10 cellular contexts compared by ENCODE assay signal in genomic region chr1:11063937-11064537, GRCh38. TPM values are rescaled to one million over a fixed set of nuclear protein-coding genes. Genes with fewer than 3 reads are reported as not detected.
DNase-seq lines count a peak whose midpoint lies in the region; ATAC-seq and TF ChIP-seq lines count a peak whose summit lies in the region.
"Not testable (repeated sequence)": the region's sequence is repeated elsewhere in the genome, so short reads cannot be mapped to it uniquely, and the experiment has no call there.
"Had no signal": no experiment of that assay in that cellular context is flagged by ENCODE, and none has a peak within 500 bp of the region (broad histone marks: within the 10 kb centered on the region; RNA-seq: fewer than 3 reads in every experiment).

No MANE protein-coding gene starts in this region.

- TF ChIP-seq CTCF in HCT116 (IDR thresholded peaks at IDR 0.05 in 2 of 3, conservative IDR thresholded peaks at IDR 0.05 in 1 of 3; ENCODE audit: borderline replicate concordance in 1 of 3, insufficient read depth in 1 of 3, low read depth in 2 of 3, low read length in 2 of 3), result peak in 2 of 3 experiments; percentile 46 to 48; a peak in 4 of 6 replicates
- peak; percentile 2 for TF ChIP-seq CTCF in astrocyte of the spinal cord (IDR thresholded peaks at IDR 0.05; ENCODE audit: low read depth, low read length)

- H3K27me3 ChIP-seq in HCT116 (ENCODE audit: insufficient read depth, low read length), result not testable (repeated sequence)

- POLR2A ChIA-PET in HCT116 (lab: Charles Lee), result interaction anchor here (0.7 to 0.9 kb wide), 2 partner anchors 35 to 94 kb away, joined by 3 read pairs; no protein-coding TSS in a partner anchor

- not testable (repeated sequence) for H3K4me2 ChIP-seq in HCT116 (ENCODE audit: low read length)

- H4K20me1 ChIP-seq in HCT116 (ENCODE audit: insufficient read depth), result not testable (repeated sequence)

- not testable (repeated sequence) for BruUV-seq in HCT116 (replicated peaks; lab: Mats Ljungman, UMichigan)

- not testable (repeated sequence) for H3K9me3 ChIP-seq in HCT116 (ENCODE audit: control insufficient read depth in 1 of 2, insufficient read depth in 1 of 2, low read depth in 1 of 2, low read length in 2 of 2)

- not testable (repeated sequence) for H2AFZ ChIP-seq in HCT116 (ENCODE audit: low read depth, low read length, poor library complexity, severe bottlenecking)

- CTCF ChIA-PET in HCT116 (lab: Charles Lee), result interaction anchor here (0.6 to 1.0 kb wide), 3 partner anchors 35 to 600 kb away, joined by 3 to 4 read pairs (median 3); partner anchors contain the start of gene FBXO6

- H3K27ac ChIP-seq in HCT116 (ENCODE audit: low read depth, low read length), result not testable (repeated sequence)

- not testable (repeated sequence) for H3K9ac ChIP-seq in HCT116 (ENCODE audit: low read length)

- peaks cover 6 to 11% of the 10 kb centered on the region in 2 experiments; a peak in 2 of 4 replicates for H3K4me1 ChIP-seq in HCT116 (ENCODE audit: control insufficient read depth in 1 of 2, insufficient read depth in 2 of 2, low read length in 2 of 2)

- H3K79me2 ChIP-seq in HCT116 (ENCODE audit: insufficient read depth, low read length), result peaks cover 15% of the 10 kb centered on the region

- DNase-seq in A172 (ENCODE audit: low spot score), result peak; percentile 16
- not testable (repeated sequence) for DNase-seq in HCT116 (ENCODE audit: low read depth, low spot score); astrocyte of the spinal cord (ENCODE audit: low read depth, low spot score)
- DNase-seq in NCI-H345 (lab: John Stamatoyannopoulos, UW), result peak; percentile 47
- peak; percentile 15 for DNase-seq in SHP77 treated with DMSO at 0.1 percent for 48 hours (lab: John Stamatoyannopoulos, UW)
- peak; percentile 16 for DNase-seq in mesenteric fat pad (ENCODE audit: low spot score)

- H3K36me3 ChIP-seq in HCT116 (ENCODE audit: control insufficient read depth in 1 of 2, insufficient read depth in 2 of 2, low read length in 2 of 2), result peaks cover 30 to 35% of the 10 kb centered on the region in 2 experiments; a peak in 3 of 4 replicates

- intact Hi-C loops in HCT116 (cut with micrococcal nuclease), result not testable (repeated sequence)

- in situ Hi-C loops in astrocyte of the spinal cord (cut with HindIII; ENCODE audit: low sequenced_read_pairs), result not testable (repeated sequence)

- H3K4me3 ChIP-seq in HCT116 (replicated peaks in 1 of 2; ENCODE audit: low read depth in 1 of 2, low read length in 2 of 2); astrocyte of the spinal cord (ENCODE audit: low read depth, low read length): not testable (repeated sequence)

- ATAC-seq in HCT116, result peak; percentile 25; the same call in 1 of the 2 replicates

- TF ChIP-seq POLR2A in HCT116 (IDR thresholded peaks at IDR 0.05; ENCODE audit: borderline replicate concordance, extremely low read depth, insufficient read depth, insufficient read length), result not testable (repeated sequence)

- RAD21 ChIA-PET in HCT116 (lab: Charles Lee; ENCODE audit: low non-redundant PET in 1 of 2, low total read pairs in 2 of 2, uncharacterized antibody in 2 of 2, unreplicated experiment in 2 of 2), result interaction anchor here in 1 of 2 experiments (0.6 kb wide), 1 partner anchor 121 kb away, joined by 4 read pairs; no protein-coding TSS in a partner anchor

- H3K9me2 ChIP-seq in HCT116 (ENCODE audit: insufficient read depth), result not testable (repeated sequence)

- TF ChIP-seq RAD21 in HCT116 (IDR thresholded peaks at IDR 0.05; ENCODE audit: low read depth), result not testable (repeated sequence)

RNA-seq across cellular contexts. Expression of gene SRM, which starts 4.2 kb away (rescaled TPM):
- 28.2 and 28.4 TPM in 2 replicates for total RNA-seq in A172 (2014; rRNA removed; shearing (Covaris generic))
- total RNA-seq in HCT116 (2021; ENCODE audit: unreplicated experiment) (150 TPM), mesenteric fat pad (103 TPM)
- polyA plus RNA-seq in HCT116 (2012), result 140 and 159 TPM in 2 replicates

RNA-seq across cellular contexts. Expression of gene MASP2, which starts 17.0 kb away (rescaled TPM):
- total RNA-seq in A172 (2014; rRNA removed; shearing (Covaris generic)), result 0.43 TPM in 1 of 2 replicates, not detected in the other
- total RNA-seq in HCT116 (2021; ENCODE audit: unreplicated experiment), result 0.25 TPM
- 1.0 and 1.4 TPM in 2 replicates for polyA plus RNA-seq in HCT116 (2012)
- total RNA-seq in mesenteric fat pad, result not detected
- total RNA-seq: activated CD8-positive, alpha-beta memory T cell treated with anti-CD3 and anti-CD28 coated beads, Interleukin-2, amount 10 ng/mL, durations not matched to agents 7 days and 5 days; CD4-positive, CD25-positive, alpha-beta regulatory T cell; RPMI7951; upper lobe of left lung had no signal

RNA-seq across cellular contexts. Expression of gene EXOSC10, which starts 35.6 kb away (rescaled TPM):
- total RNA-seq in A172 (2014; rRNA removed; shearing (Covaris generic)), result 55.0 and 65.1 TPM in 2 replicates
- total RNA-seq in HCT116 (2021; ENCODE audit: unreplicated experiment), result 80.7 TPM
- 54.2 and 62.1 TPM in 2 replicates for polyA plus RNA-seq in HCT116 (2012)
- total RNA-seq in mesenteric fat pad, result 46.8 TPM

RNA-seq across cellular contexts. Expression of gene TARDBP, which starts 51.6 kb away (rescaled TPM):
- total RNA-seq in A172 (2014; rRNA removed; shearing (Covaris generic)), result 37.9 and 71.2 TPM in 2 replicates
- total RNA-seq in HCT116 (2021; ENCODE audit: unreplicated experiment), result 155 TPM
- 81.8 and 102 TPM in 2 replicates for polyA plus RNA-seq in HCT116 (2012)
- 128 TPM for total RNA-seq in mesenteric fat pad
